ENCODE assay signal across 19 cellular contexts in genomic region chr10:132693676-132694075, GRCh38.
DNase-seq lines count a peak whose midpoint lies in the region; ATAC-seq and TF ChIP-seq lines count a peak whose summit lies in the region.
"Had no signal": no experiment of that assay in that cellular context is flagged by ENCODE, and none has a peak within 500 bp of the region (broad histone marks: within the 10 kb centered on the region; RNA-seq: fewer than 3 reads in every experiment).

No MANE protein-coding gene starts in this region.

- in situ Hi-C loops in brain microvascular endothelial cell (cut with HindIII; ENCODE audit: low pct_ligation_motif_present, low sequenced_read_pairs) = no loop called here

- no peak overlapping the region for H3K4me2 ChIP-seq in osteoblast (ENCODE audit: insufficient read depth, low read length)
- H3K4me2 ChIP-seq: A549 had no signal

- H3K79me2 ChIP-seq in osteoblast (ENCODE audit: insufficient read depth, low read length) = peaks cover 2% of the 10 kb centered on the region

- H4K20me1 ChIP-seq in osteoblast (ENCODE audit: insufficient read depth, low read length) = peaks cover 2% of the 10 kb centered on the region

- no peaks in the 10 kb centered on the region for H3K4me1 ChIP-seq in osteoblast (ENCODE audit: insufficient read depth, low read length)
- H3K4me1 ChIP-seq: A549, HAP-1 had no signal

- H3K36me3 ChIP-seq in brain microvascular endothelial cell (replicated peaks) = peaks cover 4% of the 10 kb centered on the region
- peaks cover 7% of the 10 kb centered on the region for H3K36me3 ChIP-seq in osteoblast (ENCODE audit: insufficient read depth, low read length)
- H3K36me3 ChIP-seq: HAP-1 had no signal

- H2AFZ ChIP-seq in osteoblast (ENCODE audit: low read length) = no peak overlapping the region

- peak; percentile 8 for DNase-seq in EH (ENCODE audit: low read depth)
- peak; percentile 69 for DNase-seq in brain microvascular endothelial cell
- DNase-seq in fibroblast of villous mesenchyme (ENCODE audit: low read depth) = peak; percentile 32
- DNase-seq in osteoblast (ENCODE audit: insufficient read length, low spot score, missing footprints) = peak; percentile 89
- DNase-seq in NCI-H1417 (lab: John Stamatoyannopoulos, UW) = no peak
- no peak for DNase-seq in sciatic nerve (ENCODE audit: low spot score)
- no peak for DNase-seq in 8988T
- DNase-seq: ACHN; C1 segment of cervical spinal cord; Calu3; CD4-positive, alpha-beta memory T cell; COR-L47; DMS53; DMS79 treated with DMSO at 0.1 percent for 48 hours; GOT3; HFFc6 had no signal

- no peak overlapping the region for H3K4me3 ChIP-seq in brain microvascular endothelial cell (ENCODE audit: low read depth, low read length)
- H3K4me3 ChIP-seq in fibroblast of villous mesenchyme (ENCODE audit: low read depth, low read length) = no peak overlapping the region
- H3K4me3 ChIP-seq in osteoblast (ENCODE audit: insufficient read depth, low read length) = no peak overlapping the region
- H3K4me3 ChIP-seq: A549, HAP-1 had no signal

- H3K27ac ChIP-seq in brain microvascular endothelial cell = no peak overlapping the region
- no peak overlapping the region for H3K27ac ChIP-seq in osteoblast (ENCODE audit: low read depth, low read length)
- H3K27ac ChIP-seq: 22Rv1, A549 had no signal

- H3K9me3 ChIP-seq in osteoblast (ENCODE audit: low read depth, low read length) = no peaks in the 10 kb centered on the region
- H3K9me3 ChIP-seq: A549, HAP-1 had no signal

- ATAC-seq in sciatic nerve = no peak
- ATAC-seq: A549 had no signal

- TF ChIP-seq CTCF in brain microvascular endothelial cell (IDR thresholded peaks at IDR 0.05; ENCODE audit: low read depth, low read length, missing control alignments) (no peak), fibroblast of villous mesenchyme (IDR thresholded peaks at IDR 0.05; ENCODE audit: insufficient read depth, low read depth, low read length) (no peak), osteoblast (IDR thresholded peaks at IDR 0.05; ENCODE audit: extremely low read depth, low read depth, low read length) (no peak)

- intact Hi-C loops in sciatic nerve (cut with DNase I) = no loop called here

- H3K27me3 ChIP-seq in brain microvascular endothelial cell (replicated peaks) (no peaks in the 10 kb centered on the region), osteoblast (ENCODE audit: insufficient read depth, low read length) (no peaks in the 10 kb centered on the region)

Comparison
In these comparisons a context has a peak if more than half of its experiments do, and no peak if none do; other contexts are left out.
1. DNase-seq: peak in EH (single experiment), brain microvascular endothelial cell (single experiment), fibroblast of villous mesenchyme (single experiment) and osteoblast (single experiment); none in NCI-H1417 (0 of 3), sciatic nerve (single experiment) and 8988T (single experiment).